In genomic region chr4:2418652-2419571, GRCh38 we compare ENCODE assay signal across 8 cellular contexts. TPM values are rescaled to one million over a fixed set of nuclear protein-coding genes. Genes with fewer than 3 reads are reported as not detected.
DNase-seq lines count a peak whose midpoint lies in the region; ATAC-seq and TF ChIP-seq lines count a peak whose summit lies in the region.

Gene CFAP99, plus strand, starts transcription at chr4:2418955.

- no peaks in the 10 kb centered on the region for H3K79me2 ChIP-seq in PC-3 (ENCODE audit: low read length)

- peaks cover 4% of the 10 kb centered on the region for H3K27me3 ChIP-seq in PC-3 (ENCODE audit: low read length)
- H3K27me3 ChIP-seq in muscle layer of colon (ENCODE audit: control insufficient read depth in 1 of 2, insufficient read depth in 2 of 2, low read length in 2 of 2) = peaks cover 43 to 73% of the 10 kb centered on the region in 2 donors

- peak; percentile 85 for ATAC-seq in GM21717 (IDR thresholded peaks at IDR 0.05; ENCODE audit: unreplicated experiment)
- peak; percentile 88 for ATAC-seq in PC-3
- peak; percentile 96 for ATAC-seq in esophagus mucosa

- peaks cover 52% of the 10 kb centered on the region for H3K27me3 Mint-ChIP-seq in activated T-cell treated with anti-CD3 and anti-CD28 coated beads, Interleukin-2, amount 50 U/mL, for 24 hours

- CTCF ChIA-PET in PC-3 (lab: Charles Lee) = interaction anchor here (0.7 kb wide), 1 partner anchor 57 kb away, joined by 3 read pairs; no protein-coding TSS in a partner anchor

- H3K9me2 ChIP-seq in PC-3 (replicated peaks; ENCODE audit: low read length) = no peaks in the 10 kb centered on the region

- H4K20me1 ChIP-seq in PC-3 (ENCODE audit: low read length) = no peaks in the 10 kb centered on the region

- peaks cover 12% of the 10 kb centered on the region for H3K4me1 ChIP-seq in PC-3 (ENCODE audit: insufficient read depth, low read length)
- peaks cover 13% of the 10 kb centered on the region for H3K4me1 ChIP-seq in muscle layer of colon (ENCODE audit: insufficient read depth, low read length)

- no peak for TF ChIP-seq CTCF in PC-3 (conservative IDR thresholded peaks at IDR 0.05; ENCODE audit: low read depth, low read length)

- no peaks in the 10 kb centered on the region for H3K9me3 ChIP-seq in PC-3 (ENCODE audit: low read length)
- no peaks in the 10 kb centered on the region for H3K9me3 ChIP-seq in muscle layer of colon (ENCODE audit: low read length)

- no peak within 1 kb of the TSS for H3K9ac ChIP-seq in PC-3 (ENCODE audit: low read length)
- H3K9ac ChIP-seq in muscle layer of colon (ENCODE audit: low read length) = no peak within 1 kb of the TSS

- peak within 1 kb of the TSS; percentile 98 for H3K4me2 ChIP-seq in PC-3 (ENCODE audit: low read length)

- no TSS peak for BruUV-seq in PC-3 (replicated peaks; lab: Mats Ljungman, UMichigan)

- H3K4me1 Mint-ChIP-seq in activated T-cell treated with anti-CD3 and anti-CD28 coated beads, Interleukin-2, amount 50 U/mL, for 24 hours (ENCODE audit: low read depth) = peaks cover 42% of the 10 kb centered on the region

- H3K9me3 Mint-ChIP-seq in activated T-cell treated with anti-CD3 and anti-CD28 coated beads, Interleukin-2, amount 50 U/mL, for 24 hours = no peaks in the 10 kb centered on the region

- DNase-seq in DMS153 (lab: John Stamatoyannopoulos, UW) (peak; percentile 78), PC-3 (peak; percentile 93)
- DNase-seq in Jurkat, Clone E6-1 (ENCODE audit: low read depth, low spot score) = peak; percentile 92
- peak; percentile 98 for DNase-seq in activated T-cell treated with anti-CD3 and anti-CD28 coated beads, Interleukin-2, amount 50 U/mL, for 24 hours
- peak; percentile 98 for DNase-seq in stimulated activated CD8-positive, alpha-beta memory T cell treated with anti-CD3 and anti-CD28 coated beads, Interleukin-4, amount 100 ng/mL, for 48 hours

- peak within 1 kb of the TSS; percentile 83 for H3K4me3 Mint-ChIP-seq in activated T-cell treated with anti-CD3 and anti-CD28 coated beads, Interleukin-2, amount 50 U/mL, for 24 hours

- H3K27ac Mint-ChIP-seq in activated T-cell treated with anti-CD3 and anti-CD28 coated beads, Interleukin-2, amount 50 U/mL, for 24 hours = peak within 1 kb of the TSS; percentile 75

- H3K36me3 Mint-ChIP-seq in activated T-cell treated with anti-CD3 and anti-CD28 coated beads, Interleukin-2, amount 50 U/mL, for 24 hours (ENCODE audit: low read depth) = no peaks in the 10 kb centered on the region

- peak within 1 kb of the TSS; percentile 50 for H3K4me3 ChIP-seq in Jurkat, Clone E6-1 (ENCODE audit: low read length)
- H3K4me3 ChIP-seq in PC-3 (ENCODE audit: low read length) (peak within 1 kb of the TSS; percentile 71), muscle layer of colon (ENCODE audit: low read depth in 1 of 2, low read length in 2 of 2) (peak within 1 kb of the TSS; percentile 52 to 61)

- no peaks in the 10 kb centered on the region for H3K36me3 ChIP-seq in PC-3 (ENCODE audit: low read depth, low read length)
- no peaks in the 10 kb centered on the region for H3K36me3 ChIP-seq in muscle layer of colon (ENCODE audit: insufficient read depth, low read length)

- POLR2A ChIA-PET in PC-3 (lab: Charles Lee; ENCODE audit: unreplicated experiment) = interaction anchor here (0.6 kb wide), 1 partner anchor 177 kb away, joined by 4 read pairs; no protein-coding TSS in a partner anchor

- H2AFZ ChIP-seq in PC-3 (ENCODE audit: low read length) = peak within 1 kb of the TSS; percentile 64

- H3K27ac ChIP-seq in PC-3 (ENCODE audit: low read length) (no peak within 1 kb of the TSS), muscle layer of colon (ENCODE audit: low read depth, low read length) (no peak within 1 kb of the TSS)

- intact Hi-C loops in PC-3 (cut with micrococcal nuclease) = loop anchor here (5.0 to 10.0 kb wide), 2 partner anchors 46 to 157 kb away; partner anchors contain the start of genes MXD4 and RNF4

- H3F3A ChIP-seq in PC-3 (ENCODE audit: low read length, unreplicated experiment) = no peaks in the 10 kb centered on the region

RNA-seq across cellular contexts. Expression of gene CFAP99, which starts in this region (rescaled TPM):
- polyA plus RNA-seq in Jurkat, Clone E6-1 (2012; ENCODE audit: insufficient read depth, insufficient read length) = not detected
- 1.3 TPM in 1 of 2 replicates, not detected in the other for total RNA-seq in PC-3 (2014; rRNA removed)
- total RNA-seq in esophagus mucosa = 0.28 TPM

Comparison
In these comparisons a context has a peak if more than half of its experiments do, and no peak if none do; other contexts are left out.
1. Peak in ATAC-seq in esophagus mucosa; RNA of the gene not detected or under 1 TPM.